In the genomic region with DNA sequence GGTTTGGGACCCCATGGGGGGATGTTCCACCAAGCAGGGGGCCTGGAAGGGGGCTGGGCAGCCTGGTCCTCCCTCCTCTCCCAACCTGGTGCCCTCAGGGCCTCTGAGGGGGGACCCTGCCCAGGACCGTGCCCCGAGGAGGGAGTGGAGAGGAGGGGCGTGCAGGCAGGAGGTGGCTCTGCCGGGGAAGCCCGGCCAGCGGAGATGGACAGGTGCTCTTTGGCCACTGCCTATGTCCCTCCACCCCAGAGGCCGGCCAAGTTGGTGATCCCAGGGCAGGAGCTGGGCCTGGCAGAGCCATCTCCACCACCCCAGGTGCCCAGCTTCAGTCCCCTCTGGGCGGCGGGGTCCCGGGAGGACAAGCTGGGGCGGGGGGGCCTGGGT, we compare ENCODE assay signal across 21 cellular contexts. TPM values are rescaled to one million over a fixed set of nuclear protein-coding genes. Genes with fewer than 3 reads are reported as not detected.
DNase-seq lines count a peak whose midpoint lies in the region; ATAC-seq and TF ChIP-seq lines count a peak whose summit lies in the region.
"Had no signal": no experiment of that assay in that cellular context is flagged by ENCODE, and none has a peak within 500 bp of the region (broad histone marks: within the 10 kb centered on the region; RNA-seq: fewer than 3 reads in every experiment).

No MANE protein-coding gene starts in this region.

- no peaks in the 10 kb centered on the region for H3K36me3 Mint-ChIP-seq in activated CD4-positive, alpha-beta memory T cell treated with anti-CD3 and anti-CD28 coated beads for 36 hours
- H3K36me3 Mint-ChIP-seq in activated CD4-positive, alpha-beta memory T cell treated with anti-CD3 and anti-CD28 coated beads, Interleukin-2, amount 10 ng/mL, durations not matched to agents 7 days and 5 days (ENCODE audit: low read depth), result no peaks in the 10 kb centered on the region
- no peaks in the 10 kb centered on the region for H3K36me3 Mint-ChIP-seq in natural killer cell treated with Interleukin-12 subunit alpha and Interleukin-12 subunit beta and Interleukin-15 and Interleukin-18, amount 100 ng/mL, for 72 hours
- no peaks in the 10 kb centered on the region for H3K36me3 Mint-ChIP-seq in natural killer cell

- no peak overlapping the region for H3K27ac Mint-ChIP-seq in activated CD4-positive, alpha-beta memory T cell treated with anti-CD3 and anti-CD28 coated beads for 36 hours
- no peak overlapping the region for H3K27ac Mint-ChIP-seq in activated CD4-positive, alpha-beta memory T cell treated with anti-CD3 and anti-CD28 coated beads, Interleukin-2, amount 10 ng/mL, durations not matched to agents 7 days and 5 days
- H3K27ac Mint-ChIP-seq in natural killer cell treated with Interleukin-12 subunit alpha and Interleukin-12 subunit beta and Interleukin-15 and Interleukin-18, amount 100 ng/mL, for 72 hours, result no peak overlapping the region
- H3K27ac Mint-ChIP-seq in natural killer cell, result no peak overlapping the region

- POLR2A ChIA-PET in activated CD4-positive, alpha-beta memory T cell treated with anti-CD3 and anti-CD28 coated beads for 36 hours (lab: Charles Lee), result no interaction called here
- POLR2A ChIA-PET in activated CD4-positive, alpha-beta memory T cell treated with anti-CD3 and anti-CD28 coated beads, Interleukin-2, amount 10 ng/mL, durations not matched to agents 7 days and 5 days (lab: Charles Lee), result no interaction called here

- H3K27me3 ChIP-seq in psoas muscle (ENCODE audit: insufficient read depth in 3 of 3, low read length in 2 of 3), result peaks cover 0 to 15% (median 2%) of the 10 kb centered on the region in 3 donors

- no peaks in the 10 kb centered on the region for H3K36me3 ChIP-seq in psoas muscle (ENCODE audit: insufficient read depth in 1 of 2, low read depth in 1 of 2)

- peaks cover 8% of the 10 kb centered on the region for H3K4me1 ChIP-seq in psoas muscle

- H3K27ac ChIP-seq in psoas muscle, result no peak overlapping the region
- H3K27ac ChIP-seq: C4-2B had no signal

- no peak overlapping the region for H3K4me3 ChIP-seq in psoas muscle

- WGBS in psoas muscle, 3 donors, result 69 to 78% (median 70%) methylated on average over 5 to 11 of the region's 11 CpGs

- no peaks in the 10 kb centered on the region for H3K27me3 Mint-ChIP-seq in activated CD4-positive, alpha-beta memory T cell treated with anti-CD3 and anti-CD28 coated beads for 36 hours
- no peaks in the 10 kb centered on the region for H3K27me3 Mint-ChIP-seq in activated CD4-positive, alpha-beta memory T cell treated with anti-CD3 and anti-CD28 coated beads, Interleukin-2, amount 10 ng/mL, durations not matched to agents 7 days and 5 days
- peaks cover 0 to 3% of the 10 kb centered on the region in 2 donors for H3K27me3 Mint-ChIP-seq in natural killer cell treated with Interleukin-12 subunit alpha and Interleukin-12 subunit beta and Interleukin-15 and Interleukin-18, amount 100 ng/mL, for 72 hours
- H3K27me3 Mint-ChIP-seq in natural killer cell (ENCODE audit: low read depth in 2 of 2), result no peaks in the 10 kb centered on the region

- no peaks in the 10 kb centered on the region for H3K4me1 Mint-ChIP-seq in activated CD4-positive, alpha-beta memory T cell treated with anti-CD3 and anti-CD28 coated beads for 36 hours (ENCODE audit: low read depth)
- H3K4me1 Mint-ChIP-seq in activated CD4-positive, alpha-beta memory T cell treated with anti-CD3 and anti-CD28 coated beads, Interleukin-2, amount 10 ng/mL, durations not matched to agents 7 days and 5 days, result no peaks in the 10 kb centered on the region
- no peaks in the 10 kb centered on the region for H3K4me1 Mint-ChIP-seq in natural killer cell treated with Interleukin-12 subunit alpha and Interleukin-12 subunit beta and Interleukin-15 and Interleukin-18, amount 100 ng/mL, for 72 hours (ENCODE audit: low read depth in 2 of 2)
- H3K4me1 Mint-ChIP-seq in natural killer cell, result no peaks in the 10 kb centered on the region

- H3K4me3 Mint-ChIP-seq in activated CD4-positive, alpha-beta memory T cell treated with anti-CD3 and anti-CD28 coated beads for 36 hours, result no peak overlapping the region
- H3K4me3 Mint-ChIP-seq in activated CD4-positive, alpha-beta memory T cell treated with anti-CD3 and anti-CD28 coated beads, Interleukin-2, amount 10 ng/mL, durations not matched to agents 7 days and 5 days, result no peak overlapping the region
- no peak overlapping the region for H3K4me3 Mint-ChIP-seq in natural killer cell treated with Interleukin-12 subunit alpha and Interleukin-12 subunit beta and Interleukin-15 and Interleukin-18, amount 100 ng/mL, for 72 hours
- no peak overlapping the region for H3K4me3 Mint-ChIP-seq in natural killer cell

- H3K9me3 Mint-ChIP-seq in activated CD4-positive, alpha-beta memory T cell treated with anti-CD3 and anti-CD28 coated beads for 36 hours, result no peaks in the 10 kb centered on the region
- H3K9me3 Mint-ChIP-seq in activated CD4-positive, alpha-beta memory T cell treated with anti-CD3 and anti-CD28 coated beads, Interleukin-2, amount 10 ng/mL, durations not matched to agents 7 days and 5 days, result no peaks in the 10 kb centered on the region
- no peaks in the 10 kb centered on the region for H3K9me3 Mint-ChIP-seq in natural killer cell treated with Interleukin-12 subunit alpha and Interleukin-12 subunit beta and Interleukin-15 and Interleukin-18, amount 100 ng/mL, for 72 hours
- no peaks in the 10 kb centered on the region for H3K9me3 Mint-ChIP-seq in natural killer cell

- no peak for ATAC-seq in natural killer cell treated with Interleukin-12 subunit alpha and Interleukin-12 subunit beta and Interleukin-15 and Interleukin-18, amount 100 ng/mL, for 72 hours
- ATAC-seq in natural killer cell (no peak), psoas muscle (no peak), HG02938 (IDR thresholded peaks at IDR 0.05; ENCODE audit: unreplicated experiment) (no peak), HG03095 (IDR thresholded peaks at IDR 0.05; ENCODE audit: unreplicated experiment) (no peak)

- peak; percentile 5 for DNase-seq in activated CD4-positive, alpha-beta memory T cell treated with anti-CD3 and anti-CD28 coated beads for 36 hours
- no peak for DNase-seq in activated CD4-positive, alpha-beta memory T cell treated with anti-CD3 and anti-CD28 coated beads, Interleukin-2, amount 10 ng/mL, durations not matched to agents 7 days and 5 days
- DNase-seq in natural killer cell treated with Interleukin-12 subunit alpha and Interleukin-12 subunit beta and Interleukin-15 and Interleukin-18, amount 100 ng/mL, for 72 hours (ENCODE audit: low spot score), result peak; percentile 50
- DNase-seq in natural killer cell (no peak), psoas muscle (peak; percentile 9 to 34), C1 segment of cervical spinal cord (lab: John Stamatoyannopoulos, UW) (no peak)
- DNase-seq: COR-L47; DMS153; EL; KBM-7; NCI-H1436 treated with DMSO at 0.1 percent for 48 hours; NCI-H345; NCI-H526 treated with DMSO at 0.1 percent for 48 hours; NK-92 treated with Interleukin-12 subunit alpha and Interleukin-12 subunit beta, amount 100 ng/mL, for 24 hours; OCI-M1; RPMI8226 had no signal

- intact Hi-C loops in activated CD4-positive, alpha-beta memory T cell treated with anti-CD3 and anti-CD28 coated beads for 36 hours (cut with micrococcal nuclease), result no loop called here
- intact Hi-C loops in natural killer cell (cut with micrococcal nuclease) (no loop called here), psoas muscle (cut with DNase I) (no loop called here)

- TF ChIP-seq CTCF in natural killer cell (IDR thresholded peaks at IDR 0.05) (no peak), psoas muscle (IDR thresholded peaks at IDR 0.05) (no peak)

- CTCF ChIA-PET in activated CD4-positive, alpha-beta memory T cell treated with anti-CD3 and anti-CD28 coated beads for 36 hours (lab: Charles Lee), result no interaction called here
- CTCF ChIA-PET in activated CD4-positive, alpha-beta memory T cell treated with anti-CD3 and anti-CD28 coated beads, Interleukin-2, amount 10 ng/mL, durations not matched to agents 7 days and 5 days (lab: Charles Lee), result no interaction called here

- H3K9me3 ChIP-seq in psoas muscle, result no peaks in the 10 kb centered on the region

RNA-seq across cellular contexts. Expression of gene MUC2, which starts 2.4 kb away (rescaled TPM):
- total RNA-seq in activated CD4-positive, alpha-beta memory T cell treated with anti-CD3 and anti-CD28 coated beads for 36 hours, result not detected
- not detected for total RNA-seq in activated CD4-positive, alpha-beta memory T cell treated with anti-CD3 and anti-CD28 coated beads, Interleukin-2, amount 10 ng/mL, durations not matched to agents 7 days and 5 days
- not detected for total RNA-seq in natural killer cell treated with Interleukin-12 subunit alpha and Interleukin-12 subunit beta and Interleukin-15 and Interleukin-18, amount 100 ng/mL, for 72 hours
- not detected for total RNA-seq in natural killer cell
- under 1 TPM in 3 of 4 donors, not detected in 1; 0.02 to 0.44 (median 0.04) TPM for total RNA-seq in psoas muscle
- under 1 TPM in 2 of 3 donors, not detected in 1; under 0.01 to 0.01 TPM for polyA plus RNA-seq in psoas muscle
- total RNA-seq: A172, H4 had no signal

RNA-seq across cellular contexts. Expression of gene MUC6, which starts 40.5 kb away (rescaled TPM):
- not detected for total RNA-seq in activated CD4-positive, alpha-beta memory T cell treated with anti-CD3 and anti-CD28 coated beads for 36 hours
- total RNA-seq in activated CD4-positive, alpha-beta memory T cell treated with anti-CD3 and anti-CD28 coated beads, Interleukin-2, amount 10 ng/mL, durations not matched to agents 7 days and 5 days, result not detected
- total RNA-seq in natural killer cell treated with Interleukin-12 subunit alpha and Interleukin-12 subunit beta and Interleukin-15 and Interleukin-18, amount 100 ng/mL, for 72 hours, result not detected
- total RNA-seq in natural killer cell (not detected), psoas muscle (not detected)
- under 1 TPM; under 0.01 to 0.04 (median 0.01) TPM for polyA plus RNA-seq in psoas muscle
- total RNA-seq: A172, H4 had no signal

Comparison
In these comparisons a context has a peak if more than half of its experiments do, and no peak if none do; other contexts are left out.
1. DNase-seq: peak in activated CD4-positive, alpha-beta memory T cell treated with anti-CD3 and anti-CD28 coated beads for 36 hours (single experiment), natural killer cell treated with Interleukin-12 subunit alpha and Interleukin-12 subunit beta and Interleukin-15 and Interleukin-18, amount 100 ng/mL, for 72 hours (single experiment) and psoas muscle (2 of 2); none in activated CD4-positive, alpha-beta memory T cell treated with anti-CD3 and anti-CD28 coated beads, Interleukin-2, amount 10 ng/mL, durations not matched to agents 7 days and 5 days (single experiment), natural killer cell (single experiment) and C1 segment of cervical spinal cord (0 of 14).